In the genomic region with DNA sequence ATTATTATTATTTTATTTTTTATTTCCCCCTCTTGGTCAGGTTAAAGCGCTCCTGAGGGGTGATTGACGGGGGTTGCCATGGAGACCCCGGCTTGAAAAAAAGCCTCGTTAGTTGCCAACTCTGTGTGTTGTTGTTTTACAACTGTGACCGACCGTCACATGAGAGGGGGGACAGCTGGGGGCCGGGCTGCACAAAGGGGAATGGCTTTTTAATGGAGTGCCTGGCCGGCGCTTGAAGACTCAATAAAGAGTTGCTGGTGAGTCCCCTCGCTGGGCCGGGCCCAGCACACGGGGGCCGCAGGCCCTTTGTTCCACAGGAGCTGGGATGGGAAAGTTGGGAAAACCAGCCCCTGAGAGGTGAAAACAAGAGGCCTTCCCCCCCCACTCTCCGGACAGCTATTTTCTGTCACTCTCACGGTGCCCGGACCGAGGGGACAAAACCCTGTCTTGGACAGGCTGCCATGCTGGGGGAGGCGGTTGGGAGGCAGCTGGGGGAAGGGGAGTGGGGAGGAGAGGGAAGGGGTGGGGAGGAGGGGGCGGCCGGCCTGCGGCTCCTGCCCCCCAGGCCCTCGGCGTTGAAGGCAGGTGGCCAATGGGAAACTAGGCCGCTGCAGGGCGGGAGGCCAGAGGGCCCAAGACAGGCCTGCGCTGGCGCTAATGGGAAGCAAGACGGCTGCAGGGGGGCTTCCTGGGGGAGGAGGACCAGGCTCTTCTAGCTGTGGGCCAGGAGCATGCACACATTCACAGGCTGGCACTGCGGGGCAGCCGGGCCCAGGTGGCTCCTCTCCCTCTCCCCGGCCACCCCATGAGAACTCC, we compare ENCODE assay signal across 26 cellular contexts.
DNase-seq lines count a peak whose midpoint lies in the region; ATAC-seq and TF ChIP-seq lines count a peak whose summit lies in the region.
"Had no signal": no experiment of that assay in that cellular context is flagged by ENCODE, and none has a peak within 500 bp of the region (broad histone marks: within the 10 kb centered on the region; RNA-seq: fewer than 3 reads in every experiment).

No MANE protein-coding gene starts in this region.

- dilution Hi-C loops in mammary epithelial cell (cut with HindIII; ENCODE audit: low sequenced_read_pairs) = no loop called here

- intact Hi-C loops in mammary epithelial cell (cut with micrococcal nuclease) = no loop called here

- H3K4me3 ChIP-seq in mammary epithelial cell (replicated peaks in 1 of 3; ENCODE audit: insufficient read depth in 1 of 3, low read depth in 2 of 3, low read length in 3 of 3) = no peak overlapping the region
- H3K4me3 ChIP-seq: prostate gland, smooth muscle cell had no signal

- no peaks in the 10 kb centered on the region for H4K20me1 ChIP-seq in mammary epithelial cell (ENCODE audit: insufficient read depth, low read length)

- DNase-seq in DMS153 (lab: John Stamatoyannopoulos, UW) (peak; percentile 68), ELF-1 (ENCODE audit: low read depth, low spot score) (peak; percentile 84), midbrain (lab: John Stamatoyannopoulos, UW) (peak; percentile 22), mammary epithelial cell (no peak)
- no peak for DNase-seq in T-helper 2 cell treated with Interferon-gamma antibody and Interleukin-4, amounts not matched to agents 5 μg/mL and 100 μg/mL, for 36 hours (ENCODE audit: low spot score)
- DNase-seq: activated CD4-positive, CD25-positive, alpha-beta regulatory T cell; activated CD8-positive, alpha-beta T cell treated with anti-CD3 and anti-CD28 coated beads for 36 hours; activated naive CD4-positive, alpha-beta T cell treated with Interleukin-2 at 50 U/mL for 16 hours; activated T-cell treated with anti-CD3 and anti-CD28 coated beads, Interleukin-2, amount 50 U/mL, for 1 hour; CD4-positive, alpha-beta T cell; erythroblast; foreskin melanocyte; mesenchymal stem cell; NCI-H146; NK-92 treated with Interleukin-12 subunit alpha and Interleukin-12 subunit beta, amount 100 ng/mL, for 24 hours; stimulated activated CD4-positive, alpha-beta T cell treated with anti-CD3 and anti-CD28 coated beads, Interleukin-4, amount 100 ng/mL, for 24 hours; stimulated activated naive CD8-positive, alpha-beta T cell treated with anti-CD3 and anti-CD28 coated beads, Interleukin-15, amount 100 ng/mL, for 72 hours; T-helper 9 cell; trophoblast cell had no signal

- no TSS peak for BruUV-seq in mammary epithelial cell (replicated peaks; lab: Mats Ljungman, UMichigan)

- no peak overlapping the region for H3K9ac ChIP-seq in mammary epithelial cell (ENCODE audit: insufficient read depth, low read length)

- in situ Hi-C loops in mammary epithelial cell (cut with MboI; ENCODE audit: low sequenced_read_pairs in 2 of 2) = no loop called here

- peaks cover 30% of the 10 kb centered on the region for H3K4me1 ChIP-seq in mammary epithelial cell (ENCODE audit: insufficient read depth, low read length)

- no peaks in the 10 kb centered on the region for H3K36me3 ChIP-seq in mammary epithelial cell (ENCODE audit: insufficient read depth, low read length)
- H3K36me3 ChIP-seq: prostate gland had no signal

- no peaks in the 10 kb centered on the region for H3K9me3 ChIP-seq in mammary epithelial cell (replicated peaks; ENCODE audit: insufficient read depth, low read length)
- H3K9me3 ChIP-seq: prostate gland had no signal

- 97% methylated on average over 13 of the region's 31 CpGs for WGBS in mammary epithelial cell (ENCODE audit: low coverage, missing lambda C conversion rate)

- H3K4me2 ChIP-seq in mammary epithelial cell (ENCODE audit: insufficient read depth, low read depth, low read length) = no peak overlapping the region
- H3K4me2 ChIP-seq: smooth muscle cell had no signal

- H3K27me3 Mint-ChIP-seq in T-helper 2 cell treated with Interferon-gamma antibody and Interleukin-4, amounts not matched to agents 5 μg/mL and 100 μg/mL, for 36 hours (ENCODE audit: low read depth) = no peaks in the 10 kb centered on the region
- H3K27me3 Mint-ChIP-seq: activated CD8-positive, alpha-beta T cell treated with anti-CD3 and anti-CD28 coated beads for 36 hours; CD4-positive, alpha-beta T cell; central memory CD8-positive, alpha-beta T cell; natural killer cell treated with Interleukin-12 subunit alpha and Interleukin-12 subunit beta and Interleukin-15 and Interleukin-18, amount 100 ng/mL, for 72 hours had no signal

- H3K27ac Mint-ChIP-seq in T-helper 2 cell treated with Interferon-gamma antibody and Interleukin-4, amounts not matched to agents 5 μg/mL and 100 μg/mL, for 36 hours = no peak overlapping the region
- H3K27ac Mint-ChIP-seq: activated CD8-positive, alpha-beta T cell treated with anti-CD3 and anti-CD28 coated beads for 36 hours; CD4-positive, alpha-beta T cell; natural killer cell treated with Interleukin-12 subunit alpha and Interleukin-12 subunit beta and Interleukin-15 and Interleukin-18, amount 100 ng/mL, for 72 hours; stimulated activated naive CD8-positive, alpha-beta T cell treated with anti-CD3 and anti-CD28 coated beads, Interleukin-15, amount 100 ng/mL, for 72 hours had no signal

- CTCF ChIA-PET in mammary epithelial cell (lab: Charles Lee; ENCODE audit: low non-redundant PET) = no interaction called here

- H2AFZ ChIP-seq in mammary epithelial cell (ENCODE audit: low read depth, low read length) = no peak overlapping the region

- H3K36me3 Mint-ChIP-seq in T-helper 2 cell treated with Interferon-gamma antibody and Interleukin-4, amounts not matched to agents 5 μg/mL and 100 μg/mL, for 36 hours (ENCODE audit: low read depth) = no peaks in the 10 kb centered on the region
- H3K36me3 Mint-ChIP-seq: natural killer cell treated with Interleukin-12 subunit alpha and Interleukin-12 subunit beta and Interleukin-15 and Interleukin-18, amount 100 ng/mL, for 72 hours had no signal

- H3K4me3 Mint-ChIP-seq in T-helper 2 cell treated with Interferon-gamma antibody and Interleukin-4, amounts not matched to agents 5 μg/mL and 100 μg/mL, for 36 hours = no peak overlapping the region
- H3K4me3 Mint-ChIP-seq: activated CD8-positive, alpha-beta T cell treated with anti-CD3 and anti-CD28 coated beads for 36 hours; CD4-positive, alpha-beta T cell; central memory CD8-positive, alpha-beta T cell; natural killer cell treated with Interleukin-12 subunit alpha and Interleukin-12 subunit beta and Interleukin-15 and Interleukin-18, amount 100 ng/mL, for 72 hours; stimulated activated naive CD8-positive, alpha-beta T cell treated with anti-CD3 and anti-CD28 coated beads, Interleukin-15, amount 100 ng/mL, for 72 hours had no signal

- H3K9me3 Mint-ChIP-seq in T-helper 2 cell treated with Interferon-gamma antibody and Interleukin-4, amounts not matched to agents 5 μg/mL and 100 μg/mL, for 36 hours = no peaks in the 10 kb centered on the region
- H3K9me3 Mint-ChIP-seq: activated CD8-positive, alpha-beta T cell treated with anti-CD3 and anti-CD28 coated beads for 36 hours; CD4-positive, alpha-beta T cell; central memory CD8-positive, alpha-beta T cell; natural killer cell treated with Interleukin-12 subunit alpha and Interleukin-12 subunit beta and Interleukin-15 and Interleukin-18, amount 100 ng/mL, for 72 hours; stimulated activated naive CD8-positive, alpha-beta T cell treated with anti-CD3 and anti-CD28 coated beads, Interleukin-15, amount 100 ng/mL, for 72 hours had no signal

- H3K79me2 ChIP-seq in mammary epithelial cell (ENCODE audit: insufficient read depth, low read length) = no peaks in the 10 kb centered on the region

- H3K4me1 Mint-ChIP-seq in T-helper 2 cell treated with Interferon-gamma antibody and Interleukin-4, amounts not matched to agents 5 μg/mL and 100 μg/mL, for 36 hours (ENCODE audit: low read depth) = no peaks in the 10 kb centered on the region
- H3K4me1 Mint-ChIP-seq: central memory CD8-positive, alpha-beta T cell had no signal

- TF ChIP-seq CTCF in VCaP (conservative IDR thresholded peaks at IDR 0.05) = no peak
- TF ChIP-seq CTCF in mammary epithelial cell (conservative IDR thresholded peaks at IDR 0.05 in 1 of 2, IDR thresholded peaks at IDR 0.05 in 1 of 2; ENCODE audit: extremely low read depth in 1 of 2, insufficient read depth in 1 of 2, low read depth in 1 of 2, low read length in 2 of 2) = no peak

- H3K27ac ChIP-seq in VCaP (peak overlapping the region; percentile 88), mammary epithelial cell (ENCODE audit: insufficient read depth, low read depth, low read length) (no peak overlapping the region)

- ATAC-seq in GM21786 (IDR thresholded peaks at IDR 0.05; ENCODE audit: unreplicated experiment) = no peak
- ATAC-seq: activated CD8-positive, alpha-beta T cell treated with anti-CD3 and anti-CD28 coated beads for 36 hours; natural killer cell treated with Interleukin-12 subunit alpha and Interleukin-12 subunit beta and Interleukin-15 and Interleukin-18, amount 100 ng/mL, for 72 hours; SK-N-SH treated with all-trans-retinoic acid at 6 μM for 48 hours; stimulated activated naive CD8-positive, alpha-beta T cell treated with anti-CD3 and anti-CD28 coated beads, Interleukin-15, amount 100 ng/mL, for 72 hours had no signal

- H3K27me3 ChIP-seq in mammary epithelial cell (ENCODE audit: insufficient read depth, low read length) = no peaks in the 10 kb centered on the region

Comparison
In these comparisons a context has a peak if more than half of its experiments do, and no peak if none do; other contexts are left out.
1. DNase-seq: peak in DMS153 (single experiment), ELF-1 (single experiment) and midbrain (single experiment); none in T-helper 2 cell treated with Interferon-gamma antibody and Interleukin-4, amounts not matched to agents 5 μg/mL and 100 μg/mL, for 36 hours (single experiment) and mammary epithelial cell (single experiment).